In the genomic region with DNA sequence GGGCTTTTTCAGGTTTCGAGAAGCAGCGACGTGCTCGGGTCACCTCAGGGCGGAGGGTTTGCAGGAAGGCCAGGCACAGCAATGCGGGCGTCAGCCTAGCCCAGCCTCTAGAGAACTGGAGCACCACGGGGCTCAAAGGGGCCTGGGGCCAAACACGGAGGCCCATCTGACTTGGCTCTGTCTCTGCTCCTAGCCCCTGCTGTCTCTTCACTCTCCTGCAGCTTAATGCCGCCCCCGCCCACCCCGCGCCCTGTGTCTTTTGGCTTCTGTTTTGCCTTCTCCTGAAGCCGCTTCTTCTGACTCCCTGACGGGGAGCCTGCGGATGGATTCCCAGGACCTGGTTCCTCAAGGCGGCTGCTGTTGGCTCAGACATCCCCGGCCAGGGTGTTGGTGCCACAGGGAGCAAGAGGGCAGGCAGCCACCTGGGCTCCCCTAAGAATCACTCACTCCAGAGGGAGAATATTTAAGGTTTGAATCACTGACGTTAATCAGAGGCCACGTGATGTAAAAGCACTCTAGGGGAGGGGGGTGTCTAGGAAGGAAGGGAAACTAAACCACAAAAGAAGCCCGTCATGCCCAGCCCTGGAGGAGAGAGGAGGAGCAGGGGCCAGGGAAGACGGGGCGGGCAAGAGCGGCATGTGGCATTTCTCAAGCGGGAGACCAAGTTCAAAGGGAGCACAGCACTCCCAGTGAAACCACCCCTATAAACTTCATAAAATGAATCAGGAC, we compare ENCODE assay signal across 12 cellular contexts. TPM values are rescaled to one million over a fixed set of nuclear protein-coding genes. Genes with fewer than 3 reads are reported as not detected.
DNase-seq lines count a peak whose midpoint lies in the region; ATAC-seq and TF ChIP-seq lines count a peak whose summit lies in the region.
"Had no signal": no experiment of that assay in that cellular context is flagged by ENCODE, and none has a peak within 500 bp of the region (broad histone marks: within the 10 kb centered on the region; RNA-seq: fewer than 3 reads in every experiment).

No MANE protein-coding gene starts in this region.

- in situ Hi-C loops in ACHN (cut with HindIII; ENCODE audit: low pct_ligation_motif_present, low pct_unique_long_range_greater_than_20kb, low sequenced_read_pairs), result no loop called here

- H3K27ac Mint-ChIP-seq in activated T-helper 17 cell treated with anti-CD3 and anti-CD28 coated beads, Interleukin-2, amount 50 U/mL, for 72 hours, result no peak overlapping the region
- H3K27ac Mint-ChIP-seq: CD4-positive, alpha-beta memory T cell; nephron progenitor cell had no signal

- H3K4me1 ChIP-seq in adipocyte (ENCODE audit: control insufficient read depth, insufficient read depth, low read length), result no peaks in the 10 kb centered on the region

- no peaks in the 10 kb centered on the region for H3K4me1 Mint-ChIP-seq in activated T-helper 17 cell treated with anti-CD3 and anti-CD28 coated beads, Interleukin-2, amount 50 U/mL, for 72 hours

- H3K36me3 ChIP-seq in H7 (replicated peaks; ENCODE audit: control insufficient read depth, insufficient read depth, low read length), result no peaks in the 10 kb centered on the region
- no peaks in the 10 kb centered on the region for H3K36me3 ChIP-seq in adipocyte (ENCODE audit: control insufficient read depth, insufficient read depth, low read length, severe bottlenecking)
- no peaks in the 10 kb centered on the region for H3K36me3 ChIP-seq in kidney epithelial cell (ENCODE audit: control insufficient read depth, insufficient read depth, low read length)

- H3K36me3 Mint-ChIP-seq in activated T-helper 17 cell treated with anti-CD3 and anti-CD28 coated beads, Interleukin-2, amount 50 U/mL, for 72 hours (ENCODE audit: low read depth), result no peaks in the 10 kb centered on the region
- H3K36me3 Mint-ChIP-seq: CD4-positive, alpha-beta memory T cell had no signal

- DNase-seq in ACHN (peak; percentile 96), H7 (peak; percentile 61), adipocyte (ENCODE audit: low read depth) (peak; percentile 12), kidney epithelial cell (ENCODE audit: low read depth) (peak; percentile 85)
- DNase-seq: CD4-positive, alpha-beta memory T cell; hippocampal formation; Karpas-422; nephron progenitor cell had no signal

- no peak for ATAC-seq in activated T-helper 17 cell treated with anti-CD3 and anti-CD28 coated beads, Interleukin-2, amount 50 U/mL, for 72 hours (replicated peaks)
- no peak for ATAC-seq in GM21515 (IDR thresholded peaks at IDR 0.05; ENCODE audit: unreplicated experiment)
- no peak for ATAC-seq in GM21717 (IDR thresholded peaks at IDR 0.05; ENCODE audit: unreplicated experiment)
- no peak for ATAC-seq in HG03521 (IDR thresholded peaks at IDR 0.05; ENCODE audit: unreplicated experiment)

- H3K9me3 ChIP-seq in adipocyte (ENCODE audit: control insufficient read depth, low read length), result peaks cover 4% of the 10 kb centered on the region

- no peak overlapping the region for H3K9ac ChIP-seq in adipocyte (ENCODE audit: low read length)

- TF ChIP-seq CTCF in kidney epithelial cell (IDR thresholded peaks at IDR 0.05; ENCODE audit: insufficient read depth, low read length, poor library complexity, severe bottlenecking), result no peak

- H3K9me3 Mint-ChIP-seq in activated T-helper 17 cell treated with anti-CD3 and anti-CD28 coated beads, Interleukin-2, amount 50 U/mL, for 72 hours, result no peaks in the 10 kb centered on the region

- no peak overlapping the region for H3K4me3 ChIP-seq in H7 (ENCODE audit: insufficient read depth, low read depth, low read length)
- peak overlapping the region; percentile 27 for H3K4me3 ChIP-seq in adipocyte (ENCODE audit: low read length)
- H3K4me3 ChIP-seq in kidney epithelial cell (ENCODE audit: low read depth, low read length), result no peak overlapping the region

- H3K27me3 Mint-ChIP-seq in activated T-helper 17 cell treated with anti-CD3 and anti-CD28 coated beads, Interleukin-2, amount 50 U/mL, for 72 hours, result peaks cover 25% of the 10 kb centered on the region

- H3K4me3 Mint-ChIP-seq in activated T-helper 17 cell treated with anti-CD3 and anti-CD28 coated beads, Interleukin-2, amount 50 U/mL, for 72 hours, result no peak overlapping the region
- H3K4me3 Mint-ChIP-seq: nephron progenitor cell had no signal

- H3K27me3 ChIP-seq in H7 (ENCODE audit: control insufficient read depth, insufficient read depth, low read length) (peaks cover 6% of the 10 kb centered on the region), adipocyte (replicated peaks; ENCODE audit: control insufficient read depth, insufficient read depth, low read length) (peaks cover 25% of the 10 kb centered on the region), kidney epithelial cell (ENCODE audit: control insufficient read depth, insufficient read depth, low read length) (no peaks in the 10 kb centered on the region)

RNA-seq across cellular contexts. Expression of a gene that starts 36.9 kb away (rescaled TPM):
- total RNA-seq in H7 (2014; rRNA removed; shearing (Covaris generic)), result 0.33 and 1.5 TPM in 2 replicates
- total RNA-seq in kidney epithelial cell, result not detected in 2 replicates
- not detected for total RNA-seq in activated T-helper 17 cell treated with anti-CD3 and anti-CD28 coated beads, Interleukin-2, amount 50 U/mL, for 72 hours
- total RNA-seq: CD4-positive, alpha-beta memory T cell had no signal

Comparison
In these comparisons a context has a peak if more than half of its experiments do, and no peak if none do; other contexts are left out.
1. DNase-seq: peak in every context shown above with its lines; median percentile 96 in ACHN; 85 in kidney epithelial cell; 61 in H7; 12 in adipocyte.